Comparison of ENCODE assay signal across 16 cellular contexts in genomic region chr2:84492571-84492970, GRCh38. TPM values are rescaled to one million over a fixed set of nuclear protein-coding genes. Genes with fewer than 3 reads are reported as not detected.
DNase-seq lines count a peak whose midpoint lies in the region; ATAC-seq, FAIRE-seq and TF ChIP-seq lines count a peak whose summit lies in the region.
"Had no signal": no experiment of that assay in that cellular context is flagged by ENCODE, and none has a peak within 500 bp of the region (broad histone marks: within the 10 kb centered on the region; RNA-seq: fewer than 3 reads in every experiment).

No MANE protein-coding gene starts in this region.

- no peak overlapping the region for H2BK15ac ChIP-seq in H1 (ENCODE audit: low read length)

- no peak overlapping the region for H4K8ac ChIP-seq in H1 (ENCODE audit: extremely low read depth, insufficient read depth, low read length)

- no peak for TF ChIP-seq CTCF in HepG2 (CRISPR knock-in tag; IDR thresholded peaks at IDR 0.05)
- no peak for TF ChIP-seq CTCF in right lobe of liver (IDR thresholded peaks at IDR 0.05)
- TF ChIP-seq CTCF in PC-3 (conservative IDR thresholded peaks at IDR 0.05; ENCODE audit: low read depth, low read length): peak; percentile 38; the same call in 1 of the 2 replicates
- TF ChIP-seq CTCF in H1 (IDR thresholded peaks at IDR 0.05; ENCODE audit: control extremely low read depth in 1 of 3, insufficient read depth in 1 of 3, low read depth in 1 of 3, low read length in 3 of 3): no peak; a peak in 1 of 4 replicates
- no peak for TF ChIP-seq CTCF in omental fat pad (IDR thresholded peaks at IDR 0.05)

- no peaks in the 10 kb centered on the region for H3K9me2 ChIP-seq in PC-3 (replicated peaks; ENCODE audit: low read length)

- H4K91ac ChIP-seq in H1 (replicated peaks; ENCODE audit: insufficient read length, low read length): no peak overlapping the region

- H2BK5ac ChIP-seq in H1 (ENCODE audit: low read depth, low read length): no peak overlapping the region

- CTCF ChIA-PET in HepG2 (lab: Yijun Ruan, JAX; ENCODE audit: low intra/inter-chr PET ratio, low total read pairs): interaction anchor here (1.1 to 1.7 kb wide), 3 partner anchors 138 to 433 kb away, joined by 3 to 7 read pairs (median 3); no protein-coding TSS in a partner anchor
- CTCF ChIA-PET in PC-3 (lab: Charles Lee): no interaction called here
- CTCF ChIA-PET in H1 (lab: Charles Lee; ENCODE audit: partially characterized antibody): interaction anchor here (1.3 to 2.1 kb wide), 3 partner anchors 22 to 138 kb away, joined by 3 to 11 read pairs (median 4); no protein-coding TSS in a partner anchor
- CTCF ChIA-PET in activated naive CD4-positive, alpha-beta T cell treated with anti-CD3 and anti-CD28 coated beads for 36 hours (lab: Charles Lee): interaction anchor here (0.5 to 1.9 kb wide), 4 partner anchors 139 to 330 kb away, joined by 4 to 8 read pairs (median 5); no protein-coding TSS in a partner anchor

- TF ChIP-seq EP300 in HepG2 (IDR thresholded peaks at IDR 0.05; ENCODE audit: low read depth in 2 of 2, low read length in 2 of 2): no peak
- no peak for TF ChIP-seq EP300 in HepG2 (CRISPR knock-in tag; IDR thresholded peaks at IDR 0.05; ENCODE audit: borderline replicate concordance)
- no peak for TF ChIP-seq EP300 in H1 (IDR thresholded peaks at IDR 0.05; ENCODE audit: borderline replicate concordance in 1 of 2, low read depth in 2 of 2, low read length in 2 of 2)

- TF ChIP-seq POLR2A in HepG2 (IDR thresholded peaks at IDR 0.05; ENCODE audit: insufficient read depth in 1 of 2, low read depth in 2 of 2, low read length in 2 of 2) (no peak), right lobe of liver (IDR thresholded peaks at IDR 0.05) (no peak), H1 (IDR thresholded peaks at IDR 0.05; ENCODE audit: control extremely low read depth in 1 of 2, low read depth in 2 of 2, low read length in 2 of 2) (no peak)

- H2BK12ac ChIP-seq in H1 (ENCODE audit: low read depth, low read length): no peak overlapping the region

- no peak overlapping the region for H2AK5ac ChIP-seq in H1 (ENCODE audit: low read depth, low read length)

- H3K4ac ChIP-seq in H1 (replicated peaks; ENCODE audit: insufficient read length, low read depth, low read length): no peak overlapping the region

- H3K9me3 ChIP-seq in HepG2 (ENCODE audit: low read length) (no peaks in the 10 kb centered on the region), right lobe of liver (no peaks in the 10 kb centered on the region), PC-3 (ENCODE audit: low read length) (no peaks in the 10 kb centered on the region), H1 (ENCODE audit: insufficient read depth in 2 of 2, low read depth in 1 of 2, low read length in 1 of 2) (no peaks in the 10 kb centered on the region)
- H3K9me3 ChIP-seq: gastroesophageal sphincter, psoas muscle had no signal

- no peaks in the 10 kb centered on the region for H3K23me2 ChIP-seq in H1 (ENCODE audit: low read depth, low read length)

- TF ChIP-seq RAD21 in HepG2 (CRISPR knock-in tag; IDR thresholded peaks at IDR 0.05) (no peak), H1 (IDR thresholded peaks at IDR 0.05 in 1 of 2, conservative IDR thresholded peaks at IDR 0.05 in 1 of 2; ENCODE audit: low read depth in 2 of 2, low read length in 2 of 2) (peak; percentile 39 to 49)

- no peak overlapping the region for H3K23ac ChIP-seq in H1 (ENCODE audit: insufficient read length)

- H3K4me3 Mint-ChIP-seq in activated T-cell treated with anti-CD3 and anti-CD28 coated beads, Interleukin-2, amount 50 U/mL, for 4 hours: no peak overlapping the region
- no peak overlapping the region for H3K4me3 Mint-ChIP-seq in activated T-helper 1 cell treated with anti-CD3 and anti-CD28 coated beads, Interleukin-12 subunit alpha, Interleukin-12 subunit beta, Interleukin-2, Interleukin-4 antibody, amounts not matched to agents 30 ng/mL and 10 ng/mL and 1 ng/mL, durations not matched to agents 14 hours and 24 hours and 36 hours
- H3K4me3 Mint-ChIP-seq in activated naive CD4-positive, alpha-beta T cell treated with anti-CD3 and anti-CD28 coated beads for 36 hours: no peak overlapping the region

- no peaks in the 10 kb centered on the region for H3K9me3 Mint-ChIP-seq in activated T-cell treated with anti-CD3 and anti-CD28 coated beads, Interleukin-2, amount 50 U/mL, for 4 hours
- H3K9me3 Mint-ChIP-seq in activated T-helper 1 cell treated with anti-CD3 and anti-CD28 coated beads, Interleukin-12 subunit alpha, Interleukin-12 subunit beta, Interleukin-2, Interleukin-4 antibody, amounts not matched to agents 30 ng/mL and 10 ng/mL and 1 ng/mL, durations not matched to agents 14 hours and 24 hours and 36 hours: no peaks in the 10 kb centered on the region
- H3K9me3 Mint-ChIP-seq in activated naive CD4-positive, alpha-beta T cell treated with anti-CD3 and anti-CD28 coated beads for 36 hours: no peaks in the 10 kb centered on the region

- no peak overlapping the region for H3K27ac Mint-ChIP-seq in activated T-helper 1 cell treated with anti-CD3 and anti-CD28 coated beads, Interleukin-12 subunit alpha, Interleukin-12 subunit beta, Interleukin-2, Interleukin-4 antibody, amounts not matched to agents 30 ng/mL and 10 ng/mL and 1 ng/mL, durations not matched to agents 14 hours and 24 hours and 36 hours
- H3K27ac Mint-ChIP-seq in activated naive CD4-positive, alpha-beta T cell treated with anti-CD3 and anti-CD28 coated beads for 36 hours: no peak overlapping the region

- no peak overlapping the region for H2BK20ac ChIP-seq in H1 (ENCODE audit: low read length)

- ATAC-seq in HepG2 (no peak), right lobe of liver (no peak), PC-3 (no peak), omental fat pad (ENCODE audit: low FRiP score) (no peak)
- no peak for ATAC-seq in activated T-cell treated with anti-CD3 and anti-CD28 coated beads, Interleukin-2, amount 50 U/mL, for 4 hours
- ATAC-seq: gastroesophageal sphincter, psoas muscle had no signal

- H3K36me3 ChIP-seq in HepG2 (replicated peaks in 1 of 2; ENCODE audit: control insufficient read depth in 1 of 2, insufficient read depth in 2 of 2, low read length in 2 of 2) (no peaks in the 10 kb centered on the region), right lobe of liver (no peaks in the 10 kb centered on the region), PC-3 (ENCODE audit: low read depth, low read length) (no peaks in the 10 kb centered on the region), H1 (ENCODE audit: control insufficient read depth in 2 of 4, insufficient read depth in 4 of 4, low read length in 3 of 4) (no peaks in the 10 kb centered on the region)
- H3K36me3 ChIP-seq: gastroesophageal sphincter had no signal

- no TSS peak for BruUV-seq in HepG2 (replicated peaks; lab: Mats Ljungman, UMichigan)
- no TSS peak for BruUV-seq in PC-3 (replicated peaks; lab: Mats Ljungman, UMichigan)

- in situ Hi-C loops in HepG2 (cut with HindIII; ENCODE audit: extremely low pct_ligation_motif_present, low pct_unique_long_range_greater_than_20kb): no loop called here

- no peaks in the 10 kb centered on the region for H3F3A ChIP-seq in PC-3 (ENCODE audit: low read length, unreplicated experiment)

- H2BK120ac ChIP-seq in H1 (replicated peaks; ENCODE audit: low read depth, low read length): no peak overlapping the region

- no peak overlapping the region for H3K4me2 ChIP-seq in HepG2 (ENCODE audit: low read depth, low read length)
- no peak overlapping the region for H3K4me2 ChIP-seq in PC-3 (ENCODE audit: low read length)
- no peak overlapping the region for H3K4me2 ChIP-seq in H1 (ENCODE audit: insufficient read depth in 1 of 2, low read depth in 2 of 2, low read length in 2 of 2)

- POLR2A ChIA-PET in HepG2 (lab: Yijun Ruan, JAX) (no interaction called here), PC-3 (lab: Charles Lee; ENCODE audit: unreplicated experiment) (no interaction called here), H1 (lab: Charles Lee; ENCODE audit: partially characterized antibody) (no interaction called here)

- WGBS in HepG2 (ENCODE audit: low lambda C conversion rate): 41% methylated on average over 1 of the region's 1 CpG
- 63% methylated on average over 1 of the region's 1 CpG for WGBS in right lobe of liver (ENCODE audit: insufficient coverage, low coverage, low lambda C conversion rate, missing lambda C conversion rate)
- WGBS in H1 (ENCODE audit: extremely low coverage in 1 of 2, insufficient coverage in 1 of 2, insufficient read length in 1 of 2, insufficient replicate concordance in 2 of 2, low coverage in 1 of 2, low lambda C conversion rate in 2 of 2, missing lambda C conversion rate in 1 of 2), 2 experiments: 86% methylated on average over 1 of the region's 1 CpG; no CpG with 5 or more reads in 1 of the 2 experiments

- no peaks in the 10 kb centered on the region for H3K79me1 ChIP-seq in H1 (ENCODE audit: low read depth, low read length)

- no peak for DNase-seq in HepG2 (ENCODE audit: low spot score)
- DNase-seq in right lobe of liver: no peak
- DNase-seq in PC-3: no peak
- no peak for DNase-seq in H1 (ENCODE audit: low read depth in 1 of 2, low spot score in 2 of 2)
- no peak for DNase-seq in activated T-cell treated with anti-CD3 and anti-CD28 coated beads, Interleukin-2, amount 50 U/mL, for 4 hours
- no peak for DNase-seq in omental fat pad (ENCODE audit: low spot score)
- DNase-seq in activated T-helper 1 cell treated with anti-CD3 and anti-CD28 coated beads, Interleukin-12 subunit alpha, Interleukin-12 subunit beta, Interleukin-2, Interleukin-4 antibody, amounts not matched to agents 30 ng/mL and 10 ng/mL and 1 ng/mL, durations not matched to agents 14 hours and 24 hours and 36 hours (ENCODE audit: low spot score): no peak
- DNase-seq in activated naive CD4-positive, alpha-beta T cell treated with anti-CD3 and anti-CD28 coated beads for 36 hours: no peak
- DNase-seq: activated CD4-positive, alpha-beta T cell treated with anti-CD3 and anti-CD28 coated beads, Interleukin-2, amount 50 U/mL, for 48 hours; DMS79; effector CD4-positive, alpha-beta T cell; NCI-H187; NCI-H69; psoas muscle; SHP77 treated with DMSO at 0.1 percent for 48 hours had no signal

- intact Hi-C loops in HepG2 (cut with micrococcal nuclease; ENCODE audit: unreplicated experiment): no loop called here
- intact Hi-C loops in right lobe of liver (cut with DNase I): loop anchor here (10.0 kb wide), 2 partner anchors 382 to 392 kb away; partner anchors contain the start of gene TRABD2A (in 1 of the 2)
- intact Hi-C loops in PC-3 (cut with micrococcal nuclease): loop anchor here (10.0 kb wide), 1 partner anchor 802 kb away; no protein-coding TSS in a partner anchor
- intact Hi-C loops in activated T-helper 1 cell treated with anti-CD3 and anti-CD28 coated beads, Interleukin-12 subunit alpha, Interleukin-12 subunit beta, Interleukin-2, Interleukin-4 antibody, amounts not matched to agents 30 ng/mL and 10 ng/mL and 1 ng/mL, durations not matched to agents 14 hours and 24 hours and 36 hours (cut with micrococcal nuclease): no loop called here
- intact Hi-C loops in activated naive CD4-positive, alpha-beta T cell treated with anti-CD3 and anti-CD28 coated beads for 36 hours (cut with micrococcal nuclease): no loop called here

- H4K5ac ChIP-seq in H1 (ENCODE audit: insufficient read length, low read depth, low read length): no peak overlapping the region

- H3K14ac ChIP-seq in H1 (ENCODE audit: insufficient read length): no peak overlapping the region

- H3K36me3 Mint-ChIP-seq in activated T-cell treated with anti-CD3 and anti-CD28 coated beads, Interleukin-2, amount 50 U/mL, for 4 hours (ENCODE audit: insufficient read depth): no peaks in the 10 kb centered on the region
- H3K36me3 Mint-ChIP-seq in activated T-helper 1 cell treated with anti-CD3 and anti-CD28 coated beads, Interleukin-12 subunit alpha, Interleukin-12 subunit beta, Interleukin-2, Interleukin-4 antibody, amounts not matched to agents 30 ng/mL and 10 ng/mL and 1 ng/mL, durations not matched to agents 14 hours and 24 hours and 36 hours (ENCODE audit: low read depth): no peaks in the 10 kb centered on the region
- no peaks in the 10 kb centered on the region for H3K36me3 Mint-ChIP-seq in activated naive CD4-positive, alpha-beta T cell treated with anti-CD3 and anti-CD28 coated beads for 36 hours (ENCODE audit: low read depth)

- no peaks in the 10 kb centered on the region for H3K27me3 Mint-ChIP-seq in activated T-cell treated with anti-CD3 and anti-CD28 coated beads, Interleukin-2, amount 50 U/mL, for 4 hours (ENCODE audit: low read depth)
- H3K27me3 Mint-ChIP-seq in activated T-helper 1 cell treated with anti-CD3 and anti-CD28 coated beads, Interleukin-12 subunit alpha, Interleukin-12 subunit beta, Interleukin-2, Interleukin-4 antibody, amounts not matched to agents 30 ng/mL and 10 ng/mL and 1 ng/mL, durations not matched to agents 14 hours and 24 hours and 36 hours (ENCODE audit: insufficient read depth): no peaks in the 10 kb centered on the region
- no peaks in the 10 kb centered on the region for H3K27me3 Mint-ChIP-seq in activated naive CD4-positive, alpha-beta T cell treated with anti-CD3 and anti-CD28 coated beads for 36 hours (ENCODE audit: low read depth)

- H3K4me1 ChIP-seq in HepG2 (ENCODE audit: insufficient read depth, low read length) (peaks cover 12% of the 10 kb centered on the region), right lobe of liver (peaks cover 0 to 7% (median 3%) of the 10 kb centered on the region in 4 donors), PC-3 (ENCODE audit: insufficient read depth, low read length) (peaks cover 18% of the 10 kb centered on the region), H1 (replicated peaks in 1 of 4; ENCODE audit: control insufficient read depth in 3 of 4, insufficient read depth in 4 of 4, low read length in 3 of 4) (no peaks in the 10 kb centered on the region)
- H3K4me1 ChIP-seq: gastroesophageal sphincter, psoas muscle had no signal

- H2AFZ ChIP-seq in HepG2 (ENCODE audit: low read length) (no peak overlapping the region), PC-3 (ENCODE audit: low read length) (no peak overlapping the region), H1 (ENCODE audit: low read length) (no peak overlapping the region)

- H3K4me3 ChIP-seq in HepG2 (replicated peaks in 1 of 3; ENCODE audit: insufficient read depth in 1 of 3, low read depth in 2 of 3, low read length in 3 of 3) (no peak overlapping the region), right lobe of liver (no peak overlapping the region), PC-3 (ENCODE audit: low read length) (no peak overlapping the region), H1 (ENCODE audit: extremely low read depth in 1 of 4, insufficient read depth in 2 of 4, low read depth in 3 of 4, low read length in 4 of 4) (no peak overlapping the region)
- H3K4me3 ChIP-seq: gastroesophageal sphincter, psoas muscle had no signal

- H3K79me2 ChIP-seq in HepG2 (ENCODE audit: insufficient read depth, low read length): no peaks in the 10 kb centered on the region
- no peaks in the 10 kb centered on the region for H3K79me2 ChIP-seq in PC-3 (ENCODE audit: low read length)
- H3K79me2 ChIP-seq in H1 (ENCODE audit: control insufficient read depth in 1 of 2, insufficient read depth in 2 of 2, low read length in 2 of 2): no peaks in the 10 kb centered on the region

- H3K56ac ChIP-seq in H1 (replicated peaks; ENCODE audit: insufficient read length, low read depth, low read length): no peak overlapping the region

- H3K4me1 Mint-ChIP-seq in activated T-cell treated with anti-CD3 and anti-CD28 coated beads, Interleukin-2, amount 50 U/mL, for 4 hours (ENCODE audit: low read depth): peaks cover 6% of the 10 kb centered on the region
- peaks cover 7% of the 10 kb centered on the region for H3K4me1 Mint-ChIP-seq in activated T-helper 1 cell treated with anti-CD3 and anti-CD28 coated beads, Interleukin-12 subunit alpha, Interleukin-12 subunit beta, Interleukin-2, Interleukin-4 antibody, amounts not matched to agents 30 ng/mL and 10 ng/mL and 1 ng/mL, durations not matched to agents 14 hours and 24 hours and 36 hours (ENCODE audit: low read depth)
- H3K4me1 Mint-ChIP-seq in activated naive CD4-positive, alpha-beta T cell treated with anti-CD3 and anti-CD28 coated beads for 36 hours (ENCODE audit: low read depth): peaks cover 12% of the 10 kb centered on the region

- no peaks in the 10 kb centered on the region for H3K27me3 ChIP-seq in HepG2 (ENCODE audit: control insufficient read depth in 1 of 2, insufficient read depth in 2 of 2, low read length in 2 of 2)
- no peaks in the 10 kb centered on the region for H3K27me3 ChIP-seq in right lobe of liver
- no peaks in the 10 kb centered on the region for H3K27me3 ChIP-seq in PC-3 (ENCODE audit: low read length)
- H3K27me3 ChIP-seq in H1 (replicated peaks in 1 of 4; ENCODE audit: control insufficient read depth in 3 of 4, extremely low read depth in 1 of 4, insufficient read depth in 3 of 4, low read length in 3 of 4): no peaks in the 10 kb centered on the region; a peak in 1 of 7 replicates
- H3K27me3 ChIP-seq: gastroesophageal sphincter had no signal

- no peak overlapping the region for H3K18ac ChIP-seq in H1 (ENCODE audit: extremely low read depth, low read length)

- H4K20me1 ChIP-seq in HepG2 (ENCODE audit: insufficient read depth, low read length): no peaks in the 10 kb centered on the region
- H4K20me1 ChIP-seq in PC-3 (ENCODE audit: low read length): no peaks in the 10 kb centered on the region
- no peaks in the 10 kb centered on the region for H4K20me1 ChIP-seq in H1 (replicated peaks in 1 of 2; ENCODE audit: control insufficient read depth in 1 of 2, insufficient read depth in 2 of 2, low read length in 2 of 2)

- no peak overlapping the region for H3K9ac ChIP-seq in HepG2 (ENCODE audit: insufficient read depth, low read depth, low read length)
- H3K9ac ChIP-seq in PC-3 (ENCODE audit: low read length): no peak overlapping the region
- H3K9ac ChIP-seq in H1 (replicated peaks in 1 of 4; ENCODE audit: extremely low read depth in 1 of 4, low read depth in 3 of 4, low read length in 3 of 4): no peak overlapping the region

- FAIRE-seq in HepG2 (lab: Jason Lieb, UNC) (no peak), H1 (lab: Jason Lieb, UNC) (no peak)

- H3K27ac ChIP-seq in HepG2 (ENCODE audit: extremely low read length, insufficient read depth, low read length) (no peak overlapping the region), right lobe of liver (no peak overlapping the region), PC-3 (ENCODE audit: low read length) (no peak overlapping the region), H1 (ENCODE audit: low read depth, low read length) (no peak overlapping the region)
- H3K27ac ChIP-seq: gastroesophageal sphincter, psoas muscle had no signal

RNA-seq across cellular contexts. Expression of gene DNAH6, which starts 23.7 kb away (rescaled TPM):
- total RNA-seq in HepG2 (2016; rRNA removed; fragmentation: Illumina TruSeq; extraction: Trizol) (not detected in 2 replicates), right lobe of liver (1 to 10 TPM in 3 of 6 experiments, under 1 TPM in 3; 0.66 to 2.3 (median 1.3) TPM), PC-3 (2014; rRNA removed) (not detected in 2 replicates), omental fat pad (1 to 10 TPM in 2 of 4 donors, under 1 TPM in 2; 0.16 to 1.6 (median 1.2) TPM)
- not detected in 2 replicates for total RNA-seq in HepG2 (2016; cell fraction: cytosol; rRNA removed; fragmentation: Illumina TruSeq; extraction: Trizol; ENCODE audit: low read depth)
- 0.13 and 0.19 TPM in 2 replicates for total RNA-seq in HepG2 (2016; cell fraction: insoluble cytoplasmic fraction; rRNA removed; fragmentation: Illumina TruSeq; extraction: Trizol)
- total RNA-seq in HepG2 (2016; cell fraction: membrane; rRNA removed; fragmentation: Illumina TruSeq; extraction: Trizol): not detected in 2 replicates
- 0.28 TPM in 1 of 2 replicates, not detected in the other for total RNA-seq in HepG2 (2016; cell fraction: nucleus; rRNA removed; fragmentation: Illumina TruSeq; extraction: Trizol)
- polyA plus RNA-seq in HepG2 (2011; rRNA removed) (0.01 TPM in 1 of 2 replicates, not detected in the other), H1 (2011; rRNA removed) (0.05 and 0.06 TPM in 2 replicates)
- polyA plus RNA-seq in HepG2 (2011; cell fraction: cytosol; rRNA removed): under 0.01 TPM in 2 replicates
- 0.02 and 0.06 TPM in 2 replicates for polyA plus RNA-seq in HepG2 (2011; cell fraction: nucleus; rRNA removed)
- polyA plus RNA-seq in HepG2 (2012): 0.01 and 0.03 TPM in 2 replicates
- not detected in 2 replicates for polyA plus RNA-seq in HepG2 (2016; cell fraction: cytosol; fragmentation: Illumina TruSeq; extraction: Trizol; ENCODE audit: low read depth)
- not detected in 2 replicates for polyA plus RNA-seq in HepG2 (2016; cell fraction: insoluble cytoplasmic fraction; fragmentation: Illumina TruSeq; extraction: Trizol; ENCODE audit: low read depth)
- not detected in 2 replicates for polyA plus RNA-seq in HepG2 (2016; cell fraction: membrane; fragmentation: Illumina TruSeq; extraction: Trizol; ENCODE audit: low read depth)
- not detected in 2 replicates for polyA plus RNA-seq in HepG2 (2016; cell fraction: nucleus; fragmentation: Illumina TruSeq; extraction: Trizol; ENCODE audit: insufficient read depth, low read depth)
- 0.02 and 0.05 TPM in 2 replicates for polyA minus RNA-seq in HepG2 (2011; rRNA and poly(A)+ RNA removed; ENCODE audit: low replicate concordance)
- polyA minus RNA-seq in HepG2 (2011; cell fraction: cytosol; rRNA and poly(A)+ RNA removed): not detected in 2 replicates
- polyA minus RNA-seq in HepG2 (2011; cell fraction: nucleus; rRNA and poly(A)+ RNA removed): 0.12 and 0.13 TPM in 2 replicates
- 0.31 and 0.43 TPM in 2 replicates for total RNA-seq in H1 (2021; fragmentation: NEBNext Ultra II Directional; extraction: Animal tissue kit (Norgen Biotek cat#: 25700))
- polyA plus RNA-seq in H1 (2011; cell fraction: cytosol; rRNA removed): 0.12 TPM
- polyA plus RNA-seq in H1 (2011; cell fraction: nucleus; rRNA removed): 0.06 TPM
- polyA plus RNA-seq in H1 (2012, experiment 1 of 2): 0.01 to 0.12 TPM (median 0.03 TPM) in 4 replicates
- polyA plus RNA-seq in H1 (2012, experiment 2 of 2): not detected
- polyA plus RNA-seq in H1 (2013, experiment 1 of 2): 0.02 TPM
- polyA plus RNA-seq in H1 (2013, experiment 2 of 2): 0.13 TPM
- 0.34 and 0.35 TPM in 2 replicates for polyA minus RNA-seq in H1 (2011; rRNA and poly(A)+ RNA removed)
- not detected for polyA minus RNA-seq in H1 (2011; cell fraction: cytosol; rRNA and poly(A)+ RNA removed)
- polyA minus RNA-seq in H1 (2011; cell fraction: nucleus; rRNA and poly(A)+ RNA removed): 0.80 TPM
- total RNA-seq in activated T-cell treated with anti-CD3 and anti-CD28 coated beads, Interleukin-2, amount 50 U/mL, for 4 hours: under 1 TPM; 0.03 to 0.19 (median 0.11) TPM
- 0.12 and 0.16 TPM in 2 replicates for total RNA-seq in activated T-helper 1 cell treated with anti-CD3 and anti-CD28 coated beads, Interleukin-12 subunit alpha, Interleukin-12 subunit beta, Interleukin-2, Interleukin-4 antibody, amounts not matched to agents 30 ng/mL and 10 ng/mL and 1 ng/mL, durations not matched to agents 14 hours and 24 hours and 36 hours
- total RNA-seq in activated naive CD4-positive, alpha-beta T cell treated with anti-CD3 and anti-CD28 coated beads for 36 hours: under 1 TPM; 0.07 to 0.62 TPM

RNA-seq across cellular contexts. Expression of gene SUCLG1, which starts 33.5 kb away (rescaled TPM):
- total RNA-seq in HepG2 (2016; rRNA removed; fragmentation: Illumina TruSeq; extraction: Trizol): 121 and 177 TPM in 2 replicates
- total RNA-seq in HepG2 (2016; cell fraction: cytosol; rRNA removed; fragmentation: Illumina TruSeq; extraction: Trizol; ENCODE audit: low read depth): 31.2 TPM in 2 replicates
- total RNA-seq in HepG2 (2016; cell fraction: insoluble cytoplasmic fraction; rRNA removed; fragmentation: Illumina TruSeq; extraction: Trizol): 125 and 187 TPM in 2 replicates
- total RNA-seq in HepG2 (2016; cell fraction: membrane; rRNA removed; fragmentation: Illumina TruSeq; extraction: Trizol): 41.6 and 51.0 TPM in 2 replicates
- 69.5 and 70.0 TPM in 2 replicates for total RNA-seq in HepG2 (2016; cell fraction: nucleus; rRNA removed; fragmentation: Illumina TruSeq; extraction: Trizol)
- polyA plus RNA-seq in HepG2 (2011; rRNA removed): 45.3 and 58.7 TPM in 2 replicates
- polyA plus RNA-seq in HepG2 (2011; cell fraction: cytosol; rRNA removed): 39.6 and 47.4 TPM in 2 replicates
- 26.7 and 26.8 TPM in 2 replicates for polyA plus RNA-seq in HepG2 (2011; cell fraction: nucleus; rRNA removed)
- polyA plus RNA-seq in HepG2 (2012): 65.3 and 92.3 TPM in 2 replicates
- 25.2 and 26.0 TPM in 2 replicates for polyA plus RNA-seq in HepG2 (2016; cell fraction: cytosol; fragmentation: Illumina TruSeq; extraction: Trizol; ENCODE audit: low read depth)
- polyA plus RNA-seq in HepG2 (2016; cell fraction: insoluble cytoplasmic fraction; fragmentation: Illumina TruSeq; extraction: Trizol; ENCODE audit: low read depth): 158 and 174 TPM in 2 replicates
- polyA plus RNA-seq in HepG2 (2016; cell fraction: membrane; fragmentation: Illumina TruSeq; extraction: Trizol; ENCODE audit: low read depth): 35.6 and 36.5 TPM in 2 replicates
- 85.8 and 89.0 TPM in 2 replicates for polyA plus RNA-seq in HepG2 (2016; cell fraction: nucleus; fragmentation: Illumina TruSeq; extraction: Trizol; ENCODE audit: insufficient read depth, low read depth)
- polyA minus RNA-seq in HepG2 (2011; rRNA and poly(A)+ RNA removed; ENCODE audit: low replicate concordance): 19.3 and 19.7 TPM in 2 replicates
- 26.4 and 32.6 TPM in 2 replicates for polyA minus RNA-seq in HepG2 (2011; cell fraction: cytosol; rRNA and poly(A)+ RNA removed)
- 38.4 and 44.0 TPM in 2 replicates for polyA minus RNA-seq in HepG2 (2011; cell fraction: nucleus; rRNA and poly(A)+ RNA removed)
- total RNA-seq in right lobe of liver: 10 to 100 TPM; 73.4 to 86.7 (median 82.8) TPM
- 67.7 and 83.4 TPM in 2 replicates for total RNA-seq in PC-3 (2014; rRNA removed)
- 36.9 and 40.0 TPM in 2 replicates for total RNA-seq in H1 (2021; fragmentation: NEBNext Ultra II Directional; extraction: Animal tissue kit (Norgen Biotek cat#: 25700))
- 14.6 and 19.9 TPM in 2 replicates for polyA plus RNA-seq in H1 (2011; rRNA removed)
- polyA plus RNA-seq in H1 (2011; cell fraction: cytosol; rRNA removed): 25.4 TPM
- 14.1 TPM for polyA plus RNA-seq in H1 (2011; cell fraction: nucleus; rRNA removed)
- 33.0 to 36.2 TPM (median 34.7 TPM) in 4 replicates for polyA plus RNA-seq in H1 (2012, experiment 1 of 2)
- polyA plus RNA-seq in H1 (2012, experiment 2 of 2): 19.8 TPM
- 37.2 TPM for polyA plus RNA-seq in H1 (2013, experiment 1 of 2)
- 38.3 TPM for polyA plus RNA-seq in H1 (2013, experiment 2 of 2)
- 11.1 and 15.5 TPM in 2 replicates for polyA minus RNA-seq in H1 (2011; rRNA and poly(A)+ RNA removed)
- 27.6 TPM for polyA minus RNA-seq in H1 (2011; cell fraction: cytosol; rRNA and poly(A)+ RNA removed)
- 17.2 TPM for polyA minus RNA-seq in H1 (2011; cell fraction: nucleus; rRNA and poly(A)+ RNA removed)
- 10 to 100 TPM; 63.2 to 70.3 (median 69.3) TPM for total RNA-seq in activated T-cell treated with anti-CD3 and anti-CD28 coated beads, Interleukin-2, amount 50 U/mL, for 4 hours
- 100 to 1,000 TPM in 2 of 4 donors, 10 to 100 TPM in 2; 66.8 to 136 (median 100.0) TPM for total RNA-seq in omental fat pad
- 66.6 and 73.0 TPM in 2 replicates for total RNA-seq in activated T-helper 1 cell treated with anti-CD3 and anti-CD28 coated beads, Interleukin-12 subunit alpha, Interleukin-12 subunit beta, Interleukin-2, Interleukin-4 antibody, amounts not matched to agents 30 ng/mL and 10 ng/mL and 1 ng/mL, durations not matched to agents 14 hours and 24 hours and 36 hours
- total RNA-seq in activated naive CD4-positive, alpha-beta T cell treated with anti-CD3 and anti-CD28 coated beads for 36 hours: 10 to 100 TPM; 75.3 to 80.7 TPM

Comparison
In these comparisons a context has a peak if more than half of its experiments do, and no peak if none do; other contexts are left out.
1. intact Hi-C loops: an anchor here in right lobe of liver (10.0 kb wide) and PC-3 (10.0 kb wide); none called in HepG2, activated T-helper 1 cell treated with anti-CD3 and anti-CD28 coated beads, Interleukin-12 subunit alpha, Interleukin-12 subunit beta, Interleukin-2, Interleukin-4 antibody, amounts not matched to agents 30 ng/mL and 10 ng/mL and 1 ng/mL, durations not matched to agents 14 hours and 24 hours and 36 hours and activated naive CD4-positive, alpha-beta T cell treated with anti-CD3 and anti-CD28 coated beads for 36 hours.
2. Of the 41 proteins assayed by ChIP-seq in both HepG2 and H1: peak only in HepG2: none; only in H1: RAD21; in both: none; in neither: 40.